15 cellular contexts compared by ENCODE assay signal in the genomic region with DNA sequence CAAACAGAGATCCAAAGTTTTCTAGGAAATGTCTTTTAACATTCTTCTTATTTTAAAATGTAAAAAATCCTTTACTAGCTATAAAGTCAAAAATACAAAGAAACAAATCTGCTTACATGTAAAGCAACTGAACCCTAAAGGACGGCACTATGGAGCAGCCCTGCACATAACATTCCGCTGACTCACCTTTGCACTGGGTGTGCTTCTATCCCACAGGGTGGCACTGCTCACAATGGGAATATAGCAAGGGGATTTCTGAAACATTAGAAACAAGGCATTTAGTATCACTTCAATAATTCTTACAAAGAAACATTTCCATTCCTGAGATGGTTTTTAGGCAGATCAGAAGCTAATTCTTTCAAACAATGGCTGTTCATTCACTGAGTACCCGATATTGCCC.
DNase-seq lines count a peak whose midpoint lies in the region; FAIRE-seq and TF ChIP-seq lines count a peak whose summit lies in the region.
"Had no signal": no experiment of that assay in that cellular context is flagged by ENCODE, and none has a peak within 500 bp of the region (broad histone marks: within the 10 kb centered on the region; RNA-seq: fewer than 3 reads in every experiment).

No MANE protein-coding gene starts in this region.

- dilution Hi-C loops in keratinocyte (cut with MboI; ENCODE audit: extremely low pct_ligation_motif_present, low sequenced_read_pairs) = no loop called here

- no peak overlapping the region for H3K9ac ChIP-seq in keratinocyte (ENCODE audit: control insufficient read depth, extremely low read depth, insufficient read depth, low read length)
- H3K9ac ChIP-seq: GM23248 had no signal

- H3K27me3 Mint-ChIP-seq in type B pancreatic cell = peaks cover 6% of the 10 kb centered on the region
- H3K27me3 Mint-ChIP-seq: activated CD4-positive, alpha-beta T cell treated with anti-CD3 and anti-CD28 coated beads for 36 hours had no signal

- TF ChIP-seq CTCF in keratinocyte (optimal IDR thresholded peaks at IDR 0.05 in 1 of 3, IDR thresholded peaks at IDR 0.05 in 1 of 3, conservative IDR thresholded peaks at IDR 0.05 in 1 of 3; ENCODE audit: extremely low read depth in 1 of 3, insufficient read depth in 2 of 3, low read length in 3 of 3) (peak; percentile 43 to 82 (median 45)), type B pancreatic cell (conservative IDR thresholded peaks at IDR 0.05) (no peak)

- H3K9me1 ChIP-seq in keratinocyte (ENCODE audit: control insufficient read depth, extremely low read depth, insufficient read depth, low read length) = no peaks in the 10 kb centered on the region

- no peak overlapping the region for H3K4me3 ChIP-seq in keratinocyte (ENCODE audit: control insufficient read depth in 2 of 3, extremely low read depth in 1 of 3, insufficient read depth in 2 of 3, low read depth in 1 of 3, low read length in 3 of 3)
- H3K4me3 ChIP-seq: esophagus squamous epithelium, GM23248 had no signal

- peak overlapping the region; percentile 2 for H3K4me2 ChIP-seq in keratinocyte (ENCODE audit: control insufficient read depth, extremely low read depth, insufficient read depth, low read depth, low read length)

- FAIRE-seq in RCC 7860 (lab: Jason Lieb, UNC) (peak; percentile 18), keratinocyte (lab: Jason Lieb, UNC) (peak; percentile 29)
- FAIRE-seq: islet of Langerhans had no signal

- no peaks in the 10 kb centered on the region for H3K36me3 ChIP-seq in keratinocyte (ENCODE audit: control insufficient read depth in 2 of 2, extremely low read depth in 1 of 2, insufficient read depth in 2 of 2, low read length in 2 of 2)
- H3K36me3 ChIP-seq: esophagus squamous epithelium had no signal

- peak overlapping the region; percentile 38 for H2AFZ ChIP-seq in keratinocyte (ENCODE audit: control insufficient read depth, low read length)
- H2AFZ ChIP-seq: GM23248 had no signal

- no peak overlapping the region for H3K4me3 Mint-ChIP-seq in type B pancreatic cell
- H3K4me3 Mint-ChIP-seq: activated CD4-positive, alpha-beta T cell treated with anti-CD3 and anti-CD28 coated beads for 36 hours; nephron progenitor cell had no signal

- H3K27ac Mint-ChIP-seq in type B pancreatic cell = no peak overlapping the region
- H3K27ac Mint-ChIP-seq: activated CD4-positive, alpha-beta T cell treated with anti-CD3 and anti-CD28 coated beads for 36 hours; activated T-helper 2 cell treated with anti-CD3 and anti-CD28 coated beads, Interferon-gamma antibody, Interleukin-2, Interleukin-4, amounts not matched to agents 10 μg/mL and 5 μg/mL and 100 μg/mL, durations not matched to agents 14 hours and 24 hours and 36 hours; nephron progenitor cell had no signal

- H3K4me1 ChIP-seq in keratinocyte (ENCODE audit: control insufficient read depth, extremely low read depth, insufficient read depth, low read length) = peaks cover 4% of the 10 kb centered on the region
- H3K4me1 ChIP-seq: esophagus squamous epithelium had no signal

- no peaks in the 10 kb centered on the region for H3K9me3 Mint-ChIP-seq in type B pancreatic cell
- H3K9me3 Mint-ChIP-seq: nephron progenitor cell had no signal

- no peaks in the 10 kb centered on the region for H3K4me1 Mint-ChIP-seq in type B pancreatic cell (ENCODE audit: unreplicated experiment)
- H3K4me1 Mint-ChIP-seq: activated CD4-positive, alpha-beta T cell treated with anti-CD3 and anti-CD28 coated beads for 36 hours had no signal

- no peaks in the 10 kb centered on the region for H3K79me2 ChIP-seq in keratinocyte (ENCODE audit: control insufficient read depth, insufficient read depth, low read length)

- no peaks in the 10 kb centered on the region for H3K9me3 ChIP-seq in keratinocyte (ENCODE audit: control insufficient read depth, low read depth, low read length)
- H3K9me3 ChIP-seq: esophagus squamous epithelium had no signal

- H3K27ac ChIP-seq in keratinocyte (ENCODE audit: control insufficient read depth, insufficient read depth, low read length) = no peak overlapping the region
- H3K27ac ChIP-seq: esophagus squamous epithelium, GM23248 had no signal

- no peaks in the 10 kb centered on the region for H3K36me3 Mint-ChIP-seq in type B pancreatic cell

- peak; percentile 9 for DNase-seq in NCI-H1092 treated with DMSO at 0.1 percent for 48 hours (lab: John Stamatoyannopoulos, UW)
- DNase-seq in NCI-H1092 (lab: John Stamatoyannopoulos, UW) = no peak
- peak; percentile 2 for DNase-seq in HS-5 (ENCODE audit: low read depth)
- peak; percentile 49 for DNase-seq in RCC 7860 (ENCODE audit: low spot score)
- peak; percentile 38 for DNase-seq in keratinocyte (ENCODE audit: low read depth, low spot score)
- DNase-seq in type B pancreatic cell (ENCODE audit: extremely low spot score, unreplicated experiment) = no peak
- no peak for DNase-seq in occipital lobe (lab: John Stamatoyannopoulos, UW)
- DNase-seq in activated CD8-positive, alpha-beta memory T cell treated with anti-CD3 and anti-CD28 coated beads, Interleukin-2, amount 50 U/mL, for 4 hours = no peak
- DNase-seq: activated CD4-positive, alpha-beta T cell treated with anti-CD3 and anti-CD28 coated beads for 36 hours; esophagus squamous epithelium; GM23248; nephron progenitor cell; stimulated activated CD8-positive, alpha-beta memory T cell treated with anti-CD3 and anti-CD28 coated beads, Interleukin-4, amount 100 ng/mL, for 48 hours had no signal

- no peaks in the 10 kb centered on the region for H4K20me1 ChIP-seq in keratinocyte (ENCODE audit: control insufficient read depth, extremely low read depth, insufficient read depth, low read length)

- H3K27me3 ChIP-seq in keratinocyte (ENCODE audit: control insufficient read depth, extremely low read depth, insufficient read depth, low read length) = no peaks in the 10 kb centered on the region
- H3K27me3 ChIP-seq: esophagus squamous epithelium had no signal

Comparison
In these comparisons a context has a peak if more than half of its experiments do, and no peak if none do; other contexts are left out.
1. DNase-seq: peak in NCI-H1092 treated with DMSO at 0.1 percent for 48 hours (single experiment), HS-5 (single experiment), RCC 7860 (single experiment) and keratinocyte (single experiment); none in NCI-H1092 (single experiment), type B pancreatic cell (single experiment), occipital lobe (single experiment) and activated CD8-positive, alpha-beta memory T cell treated with anti-CD3 and anti-CD28 coated beads, Interleukin-2, amount 50 U/mL, for 4 hours (single experiment).